Comparison of ENCODE assay signal across 1 cellular context in the genomic region with DNA sequence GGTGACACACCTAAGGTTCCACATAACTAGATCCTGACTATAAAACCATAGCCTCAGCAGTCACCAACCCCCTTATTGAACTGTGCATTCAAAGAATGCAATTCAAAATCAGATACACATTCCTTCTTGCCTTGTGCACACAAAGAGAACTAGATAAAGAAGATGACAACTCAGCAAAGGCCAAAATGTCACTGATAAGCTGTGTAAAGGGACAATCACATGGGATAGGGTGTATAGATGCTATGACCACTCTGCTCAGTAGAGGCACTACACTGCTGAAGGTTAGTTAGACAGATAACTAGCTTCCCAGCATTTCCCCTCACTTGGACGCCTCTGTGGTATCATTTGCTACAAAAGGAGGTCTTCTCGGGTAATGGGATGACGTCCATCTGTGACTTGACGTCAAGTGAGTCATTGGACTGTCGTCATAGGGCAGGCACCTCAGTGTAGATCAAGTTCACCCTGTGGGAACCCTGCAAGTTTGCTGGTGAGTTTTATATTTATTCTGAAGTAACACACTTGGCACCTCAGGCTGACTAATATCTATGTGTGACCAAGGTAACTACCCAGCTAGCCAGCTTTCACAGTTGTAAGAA.
TF ChIP-seq lines count a peak whose summit lies in the region.

No MANE protein-coding gene starts in this region.

TF ChIP-seq in IMR-90, 13 proteins besides CTCF, POLR2A, EP300 and RAD21 (continued from another document):
- no peak for TF ChIP-seq CEBPB (IDR thresholded peaks at IDR 0.05; ENCODE audit: low read depth, low read length)
- TF ChIP-seq, protein P1, sequence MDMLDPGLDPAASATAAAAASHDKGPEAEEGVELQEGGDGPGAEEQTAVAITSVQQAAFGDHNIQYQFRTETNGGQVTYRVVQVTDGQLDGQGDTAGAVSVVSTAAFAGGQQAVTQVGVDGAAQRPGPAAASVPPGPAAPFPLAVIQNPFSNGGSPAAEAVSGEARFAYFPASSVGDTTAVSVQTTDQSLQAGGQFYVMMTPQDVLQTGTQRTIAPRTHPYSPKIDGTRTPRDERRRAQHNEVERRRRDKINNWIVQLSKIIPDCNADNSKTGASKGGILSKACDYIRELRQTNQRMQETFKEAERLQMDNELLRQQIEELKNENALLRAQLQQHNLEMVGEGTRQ (IDR thresholded peaks at IDR 0.05; ENCODE audit: low read depth, low read length) = no peak
